In genomic region chr12:132591107-132591935, GRCh38 we compare ENCODE assay signal across 9 cellular contexts. TPM values are rescaled to one million over a fixed set of nuclear protein-coding genes. Genes with fewer than 3 reads are reported as not detected.
"Had no signal": no experiment of that assay in that cellular context is flagged by ENCODE, and none has a peak within 500 bp of the region (broad histone marks: within the 10 kb centered on the region; RNA-seq: fewer than 3 reads in every experiment).

No MANE protein-coding gene starts in this region.

- FAIRE-seq: H54, HepG2 had no signal

- H3K9me3 Mint-ChIP-seq: IgD-negative memory B cell had no signal

- H3K27ac Mint-ChIP-seq: H9 had no signal

- H3K27ac ChIP-seq: GM23248, HL-60 had no signal

- H3K4me3 ChIP-seq: GM23248 had no signal

- ATAC-seq: HepG2 had no signal

- H2AFZ ChIP-seq: GM23248 had no signal

- H3K36me3 Mint-ChIP-seq: IgD-negative memory B cell had no signal

- DNase-seq: GM23248, GOT3, H9, HCEC 1CT had no signal

- H3K4me3 Mint-ChIP-seq: H9, IgD-negative memory B cell had no signal

- H3K9ac ChIP-seq: GM23248 had no signal

RNA-seq across cellular contexts. Expression of gene LRCOL1, which starts 19.1 kb away (rescaled TPM):
- total RNA-seq: GM23248, H9, HepG2, HT1080 had no signal
- polyA plus RNA-seq: GM23248, HepG2, IgD-negative memory B cell had no signal

RNA-seq across cellular contexts. Expression of gene P2RX2, which starts 27.3 kb away (rescaled TPM):
- total RNA-seq: GM23248, HepG2, HT1080 had no signal
- polyA plus RNA-seq: GM23248, HepG2, IgD-negative memory B cell had no signal
